In the genomic region with DNA sequence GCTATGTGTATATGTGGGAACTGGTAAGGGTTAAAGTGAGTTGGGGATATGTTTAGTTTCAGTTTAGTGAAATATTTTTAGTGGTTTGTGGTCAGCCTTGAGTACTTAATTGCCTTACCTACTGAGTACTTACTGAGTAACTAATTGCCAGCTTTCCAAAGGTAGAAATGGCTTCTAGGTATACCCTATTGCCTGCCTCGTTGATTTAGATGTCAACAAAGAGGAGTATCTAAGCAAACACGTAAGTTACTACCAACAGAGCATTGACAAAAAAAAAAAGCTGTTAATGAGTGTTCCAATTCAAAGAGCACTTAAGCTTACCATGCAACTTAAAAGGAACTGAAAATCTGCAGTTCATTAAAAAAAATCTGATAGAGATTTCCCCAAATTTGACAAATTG, we compare ENCODE assay signal across 10 cellular contexts. TPM values are rescaled to one million over a fixed set of nuclear protein-coding genes. Genes with fewer than 3 reads are reported as not detected.
DNase-seq lines count a peak whose midpoint lies in the region; ATAC-seq and TF ChIP-seq lines count a peak whose summit lies in the region.
"Had no signal": no experiment of that assay in that cellular context is flagged by ENCODE, and none has a peak within 500 bp of the region (broad histone marks: within the 10 kb centered on the region; RNA-seq: fewer than 3 reads in every experiment).

No MANE protein-coding gene starts in this region.

- H3K27me3 Mint-ChIP-seq in activated naive CD4-positive, alpha-beta T cell treated with anti-CD3 and anti-CD28 coated beads for 36 hours (ENCODE audit: low read depth) = peaks cover 2% of the 10 kb centered on the region

- TF ChIP-seq CTCF in upper lobe of right lung (IDR thresholded peaks at IDR 0.05) = no peak

- H3K4me3 ChIP-seq in upper lobe of right lung = no peak overlapping the region
- H3K4me3 ChIP-seq: upper lobe of left lung had no signal

- intact Hi-C loops in upper lobe of right lung (cut with DNase I) = no loop called here
- intact Hi-C loops in activated naive CD4-positive, alpha-beta T cell treated with anti-CD3 and anti-CD28 coated beads for 36 hours (cut with micrococcal nuclease) = loop anchor here (10.0 kb wide), 1 partner anchor 408 kb away; no protein-coding TSS in a partner anchor

- no peaks in the 10 kb centered on the region for H3K4me1 ChIP-seq in upper lobe of right lung
- H3K4me1 ChIP-seq: upper lobe of left lung had no signal

- no peaks in the 10 kb centered on the region for H3K4me1 Mint-ChIP-seq in activated naive CD4-positive, alpha-beta T cell treated with anti-CD3 and anti-CD28 coated beads for 36 hours (ENCODE audit: low read depth)

- DNase-seq in NCI-H510A treated with DMSO at 0.1 percent for 48 hours (lab: John Stamatoyannopoulos, UW) = peak; percentile 2
- DNase-seq in NCI-H510A (lab: John Stamatoyannopoulos, UW) = no peak
- peak; percentile 14 for DNase-seq in KBM-7
- DNase-seq in upper lobe of right lung = no peak
- DNase-seq in activated naive CD4-positive, alpha-beta T cell treated with anti-CD3 and anti-CD28 coated beads for 36 hours = no peak
- DNase-seq in Ammon's horn (ENCODE audit: low spot score) = no peak
- no peak for DNase-seq in 8988T
- DNase-seq: mesenchymal stem cell, upper lobe of left lung had no signal

- no peak overlapping the region for H3K27ac ChIP-seq in upper lobe of right lung
- H3K27ac ChIP-seq: upper lobe of left lung had no signal

- in situ Hi-C loops in KBM-7 (cut with MboI; ENCODE audit: low pct_unique_long_range_greater_than_20kb, low sequenced_read_pairs) = no loop called here

- H3K9me3 ChIP-seq in upper lobe of right lung = no peaks in the 10 kb centered on the region
- H3K9me3 ChIP-seq: upper lobe of left lung had no signal

- CTCF ChIA-PET in activated naive CD4-positive, alpha-beta T cell treated with anti-CD3 and anti-CD28 coated beads for 36 hours (lab: Charles Lee) = interaction anchor here (0.7 kb wide), 1 partner anchor 1046 kb away, joined by 3 read pairs; no protein-coding TSS in a partner anchor

- H3K36me3 Mint-ChIP-seq in activated naive CD4-positive, alpha-beta T cell treated with anti-CD3 and anti-CD28 coated beads for 36 hours (ENCODE audit: low read depth) = no peaks in the 10 kb centered on the region

- H3K36me3 ChIP-seq in upper lobe of right lung = no peaks in the 10 kb centered on the region
- H3K36me3 ChIP-seq: upper lobe of left lung had no signal

- no peaks in the 10 kb centered on the region for H3K9me3 Mint-ChIP-seq in activated naive CD4-positive, alpha-beta T cell treated with anti-CD3 and anti-CD28 coated beads for 36 hours

- no peaks in the 10 kb centered on the region for H3K27me3 ChIP-seq in upper lobe of right lung
- H3K27me3 ChIP-seq: upper lobe of left lung had no signal

- H3K4me3 Mint-ChIP-seq in activated naive CD4-positive, alpha-beta T cell treated with anti-CD3 and anti-CD28 coated beads for 36 hours = no peak overlapping the region

- ATAC-seq in HG02759 (IDR thresholded peaks at IDR 0.05; ENCODE audit: unreplicated experiment) = peak; percentile 97
- peak; percentile 62 for ATAC-seq in upper lobe of right lung

- no peak overlapping the region for H3K27ac Mint-ChIP-seq in activated naive CD4-positive, alpha-beta T cell treated with anti-CD3 and anti-CD28 coated beads for 36 hours

RNA-seq across cellular contexts. Expression of gene ATP10B, which starts 8.8 kb away (rescaled TPM):
- not detected for total RNA-seq in upper lobe of right lung
- total RNA-seq in activated naive CD4-positive, alpha-beta T cell treated with anti-CD3 and anti-CD28 coated beads for 36 hours = not detected

Comparison
In these comparisons a context has a peak if more than half of its experiments do, and no peak if none do; other contexts are left out.
1. DNase-seq: peak in NCI-H510A treated with DMSO at 0.1 percent for 48 hours (single experiment) and KBM-7 (single experiment); none in NCI-H510A (single experiment), upper lobe of right lung (single experiment), activated naive CD4-positive, alpha-beta T cell treated with anti-CD3 and anti-CD28 coated beads for 36 hours (single experiment), Ammon's horn (single experiment) and 8988T (single experiment).